ENCODE assay signal across 1 cellular context in the genomic region with DNA sequence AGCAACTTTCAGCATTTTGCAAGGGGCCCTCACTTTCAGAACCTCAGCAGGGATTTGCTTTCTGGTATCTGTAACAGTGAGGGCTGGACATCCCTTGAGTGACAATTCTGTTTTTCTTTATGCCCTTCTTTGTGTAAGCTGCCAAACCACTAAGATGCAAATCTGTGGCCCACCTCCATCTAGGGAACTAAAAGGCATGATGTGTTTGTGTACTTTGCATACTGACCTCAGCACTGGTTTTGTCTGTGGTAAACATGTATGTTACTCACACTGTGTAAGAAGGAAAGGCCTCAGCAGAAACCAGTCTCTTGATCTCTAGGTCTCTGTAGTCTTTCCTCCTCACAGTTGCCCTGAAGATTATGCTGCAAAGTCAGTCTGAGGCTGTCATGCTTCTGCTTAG.
TF ChIP-seq lines count a peak whose summit lies in the region.

No MANE protein-coding gene starts in this region.

TF ChIP-seq in GM12878, 131 proteins besides CTCF, POLR2A, EP300 and RAD21 (continued from another document):
- TF ChIP-seq, protein P1, sequence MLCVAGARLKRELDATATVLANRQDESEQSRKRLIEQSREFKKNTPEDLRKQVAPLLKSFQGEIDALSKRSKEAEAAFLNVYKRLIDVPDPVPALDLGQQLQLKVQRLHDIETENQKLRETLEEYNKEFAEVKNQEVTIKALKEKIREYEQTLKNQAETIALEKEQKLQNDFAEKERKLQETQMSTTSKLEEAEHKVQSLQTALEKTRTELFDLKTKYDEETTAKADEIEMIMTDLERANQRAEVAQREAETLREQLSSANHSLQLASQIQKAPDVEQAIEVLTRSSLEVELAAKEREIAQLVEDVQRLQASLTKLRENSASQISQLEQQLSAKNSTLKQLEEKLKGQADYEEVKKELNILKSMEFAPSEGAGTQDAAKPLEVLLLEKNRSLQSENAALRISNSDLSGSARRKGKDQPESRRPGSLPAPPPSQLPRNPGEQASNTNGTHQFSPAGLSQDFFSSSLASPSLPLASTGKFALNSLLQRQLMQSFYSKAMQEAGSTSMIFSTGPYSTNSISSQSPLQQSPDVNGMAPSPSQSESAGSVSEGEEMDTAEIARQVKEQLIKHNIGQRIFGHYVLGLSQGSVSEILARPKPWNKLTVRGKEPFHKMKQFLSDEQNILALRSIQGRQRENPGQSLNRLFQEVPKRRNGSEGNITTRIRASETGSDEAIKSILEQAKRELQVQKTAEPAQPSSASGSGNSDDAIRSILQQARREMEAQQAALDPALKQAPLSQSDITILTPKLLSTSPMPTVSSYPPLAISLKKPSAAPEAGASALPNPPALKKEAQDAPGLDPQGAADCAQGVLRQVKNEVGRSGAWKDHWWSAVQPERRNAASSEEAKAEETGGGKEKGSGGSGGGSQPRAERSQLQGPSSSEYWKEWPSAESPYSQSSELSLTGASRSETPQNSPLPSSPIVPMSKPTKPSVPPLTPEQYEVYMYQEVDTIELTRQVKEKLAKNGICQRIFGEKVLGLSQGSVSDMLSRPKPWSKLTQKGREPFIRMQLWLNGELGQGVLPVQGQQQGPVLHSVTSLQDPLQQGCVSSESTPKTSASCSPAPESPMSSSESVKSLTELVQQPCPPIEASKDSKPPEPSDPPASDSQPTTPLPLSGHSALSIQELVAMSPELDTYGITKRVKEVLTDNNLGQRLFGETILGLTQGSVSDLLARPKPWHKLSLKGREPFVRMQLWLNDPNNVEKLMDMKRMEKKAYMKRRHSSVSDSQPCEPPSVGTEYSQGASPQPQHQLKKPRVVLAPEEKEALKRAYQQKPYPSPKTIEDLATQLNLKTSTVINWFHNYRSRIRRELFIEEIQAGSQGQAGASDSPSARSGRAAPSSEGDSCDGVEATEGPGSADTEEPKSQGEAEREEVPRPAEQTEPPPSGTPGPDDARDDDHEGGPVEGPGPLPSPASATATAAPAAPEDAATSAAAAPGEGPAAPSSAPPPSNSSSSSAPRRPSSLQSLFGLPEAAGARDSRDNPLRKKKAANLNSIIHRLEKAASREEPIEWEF (IDR thresholded peaks at IDR 0.05; ENCODE audit: insufficient replicate concordance, low read depth, low read length), result no peak
- TF ChIP-seq RUNX3 (IDR thresholded peaks at IDR 0.05; ENCODE audit: low read length), result peak; percentile 92
- TF ChIP-seq CBX5 (IDR thresholded peaks at IDR 0.05; ENCODE audit: low read depth), result 0 out of 2 replicates have a peak, but pooled peaks have one; percentile 72
- TF ChIP-seq ZZZ3 (IDR thresholded peaks at IDR 0.05; ENCODE audit: control insufficient read depth, insufficient read length, low read depth), result no peak
- TF ChIP-seq PAX5 (IDR thresholded peaks at IDR 0.05; ENCODE audit: borderline replicate concordance, low read depth, low read length), result peak; percentile 44; the same call in 1 of the 2 replicates
- TF ChIP-seq, protein P2, sequence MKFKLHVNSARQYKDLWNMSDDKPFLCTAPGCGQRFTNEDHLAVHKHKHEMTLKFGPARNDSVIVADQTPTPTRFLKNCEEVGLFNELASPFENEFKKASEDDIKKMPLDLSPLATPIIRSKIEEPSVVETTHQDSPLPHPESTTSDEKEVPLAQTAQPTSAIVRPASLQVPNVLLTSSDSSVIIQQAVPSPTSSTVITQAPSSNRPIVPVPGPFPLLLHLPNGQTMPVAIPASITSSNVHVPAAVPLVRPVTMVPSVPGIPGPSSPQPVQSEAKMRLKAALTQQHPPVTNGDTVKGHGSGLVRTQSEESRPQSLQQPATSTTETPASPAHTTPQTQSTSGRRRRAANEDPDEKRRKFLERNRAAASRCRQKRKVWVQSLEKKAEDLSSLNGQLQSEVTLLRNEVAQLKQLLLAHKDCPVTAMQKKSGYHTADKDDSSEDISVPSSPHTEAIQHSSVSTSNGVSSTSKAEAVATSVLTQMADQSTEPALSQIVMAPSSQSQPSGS (IDR thresholded peaks at IDR 0.05; ENCODE audit: low read length), result peak; percentile 19; the same call in 1 of the 2 replicates
- TF ChIP-seq CBFB (IDR thresholded peaks at IDR 0.05; ENCODE audit: low read depth), result no peak
- no peak for TF ChIP-seq IRF4 (IDR thresholded peaks at IDR 0.05; ENCODE audit: low read depth, low read length)
- TF ChIP-seq CHD1 (IDR thresholded peaks at IDR 0.05; ENCODE audit: low read depth, low read length), result no peak
- TF ChIP-seq MEF2A (IDR thresholded peaks at IDR 0.05; ENCODE audit: insufficient read depth, low read depth, low read length), result 0 out of 2 replicates have a peak, but pooled peaks have one; percentile 20
- TF ChIP-seq SRF (IDR thresholded peaks at IDR 0.05; ENCODE audit: low read depth in 2 of 2, low read length in 2 of 2), result peak in 1 of 2 experiments; percentile 70; a peak in 1 of 4 replicates
- TF ChIP-seq, protein P3, sequence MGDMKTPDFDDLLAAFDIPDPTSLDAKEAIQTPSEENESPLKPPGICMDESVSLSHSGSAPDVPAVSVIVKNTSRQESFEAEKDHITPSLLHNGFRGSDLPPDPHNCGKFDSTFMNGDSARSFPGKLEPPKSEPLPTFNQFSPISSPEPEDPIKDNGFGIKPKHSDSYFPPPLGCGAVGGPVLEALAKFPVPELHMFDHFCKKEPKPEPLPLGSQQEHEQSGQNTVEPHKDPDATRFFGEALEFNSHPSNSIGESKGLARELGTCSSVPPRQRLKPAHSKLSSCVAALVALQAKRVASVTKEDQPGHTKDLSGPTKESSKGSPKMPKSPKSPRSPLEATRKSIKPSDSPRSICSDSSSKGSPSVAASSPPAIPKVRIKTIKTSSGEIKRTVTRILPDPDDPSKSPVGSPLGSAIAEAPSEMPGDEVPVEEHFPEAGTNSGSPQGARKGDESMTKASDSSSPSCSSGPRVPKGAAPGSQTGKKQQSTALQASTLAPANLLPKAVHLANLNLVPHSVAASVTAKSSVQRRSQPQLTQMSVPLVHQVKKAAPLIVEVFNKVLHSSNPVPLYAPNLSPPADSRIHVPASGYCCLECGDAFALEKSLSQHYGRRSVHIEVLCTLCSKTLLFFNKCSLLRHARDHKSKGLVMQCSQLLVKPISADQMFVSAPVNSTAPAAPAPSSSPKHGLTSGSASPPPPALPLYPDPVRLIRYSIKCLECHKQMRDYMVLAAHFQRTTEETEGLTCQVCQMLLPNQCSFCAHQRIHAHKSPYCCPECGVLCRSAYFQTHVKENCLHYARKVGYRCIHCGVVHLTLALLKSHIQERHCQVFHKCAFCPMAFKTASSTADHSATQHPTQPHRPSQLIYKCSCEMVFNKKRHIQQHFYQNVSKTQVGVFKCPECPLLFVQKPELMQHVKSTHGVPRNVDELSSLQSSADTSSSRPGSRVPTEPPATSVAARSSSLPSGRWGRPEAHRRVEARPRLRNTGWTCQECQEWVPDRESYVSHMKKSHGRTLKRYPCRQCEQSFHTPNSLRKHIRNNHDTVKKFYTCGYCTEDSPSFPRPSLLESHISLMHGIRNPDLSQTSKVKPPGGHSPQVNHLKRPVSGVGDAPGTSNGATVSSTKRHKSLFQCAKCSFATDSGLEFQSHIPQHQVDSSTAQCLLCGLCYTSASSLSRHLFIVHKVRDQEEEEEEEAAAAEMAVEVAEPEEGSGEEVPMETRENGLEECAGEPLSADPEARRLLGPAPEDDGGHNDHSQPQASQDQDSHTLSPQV (IDR thresholded peaks at IDR 0.05), result no peak
